ENCODE assay signal across 2 cellular contexts in genomic region chrX:57752866-57753265, GRCh38.
TF ChIP-seq lines count a peak whose summit lies in the region.

No MANE protein-coding gene starts in this region.

TF ChIP-seq in HCT116, 20 proteins besides CTCF, POLR2A, EP300 and RAD21:
- TF ChIP-seq CBX3 (IDR thresholded peaks at IDR 0.05; ENCODE audit: low read depth) = no peak
- TF ChIP-seq SRF (IDR thresholded peaks at IDR 0.05; ENCODE audit: low read depth) = no peak
- no peak for TF ChIP-seq ZBTB33 (IDR thresholded peaks at IDR 0.05; ENCODE audit: extremely low read depth, insufficient replicate concordance, low read length)
- no peak for TF ChIP-seq ATF3 (IDR thresholded peaks at IDR 0.05)
- TF ChIP-seq REST (IDR thresholded peaks at IDR 0.05; ENCODE audit: low read depth) = no peak
- no peak for TF ChIP-seq ELF1 (IDR thresholded peaks at IDR 0.05; ENCODE audit: borderline replicate concordance, low read depth)
- no peak for TF ChIP-seq FOSL1 (IDR thresholded peaks at IDR 0.05; ENCODE audit: low read depth)
- no peak for TF ChIP-seq MAX (IDR thresholded peaks at IDR 0.05)
- TF ChIP-seq SIN3A (IDR thresholded peaks at IDR 0.05; ENCODE audit: low read depth) = no peak
- TF ChIP-seq EGR1 (IDR thresholded peaks at IDR 0.05; ENCODE audit: low read depth) = no peak
- no peak for TF ChIP-seq ZFX (IDR thresholded peaks at IDR 0.05)
- TF ChIP-seq CEBPB (IDR thresholded peaks at IDR 0.05; ENCODE audit: low read depth) = no peak
- no peak for TF ChIP-seq ZNF274 (IDR thresholded peaks at IDR 0.05; ENCODE audit: low read depth, low read length)
- no peak for TF ChIP-seq SP1 (IDR thresholded peaks at IDR 0.05; ENCODE audit: low read depth)
- no peak for TF ChIP-seq YY1 (IDR thresholded peaks at IDR 0.05; ENCODE audit: extremely low read depth, insufficient replicate concordance, low read depth, low read length)
- TF ChIP-seq EZH2 (IDR thresholded peaks at IDR 0.05) = no peak
- no peak for TF ChIP-seq POLR2AphosphoS5 (IDR thresholded peaks at IDR 0.05; ENCODE audit: low read depth, low read length)
- TF ChIP-seq JUND (IDR thresholded peaks at IDR 0.05) = no peak
- no peak for TF ChIP-seq EZH2phosphoT487 (IDR thresholded peaks at IDR 0.05; ENCODE audit: borderline replicate concordance)
- no peak for TF ChIP-seq TCF7L2 (IDR thresholded peaks at IDR 0.05; ENCODE audit: borderline replicate concordance, extremely low read depth, insufficient read depth, insufficient read length)

TF ChIP-seq in HepG2, 621 proteins besides CTCF, POLR2A, EP300 and RAD21:
- TF ChIP-seq MLLT10 (CRISPR knock-in tag; IDR thresholded peaks at IDR 0.05) (no peak), RBM22 (optimal IDR thresholded peaks at IDR 0.05; ENCODE audit: low read length) (no peak), ZNF616 (CRISPR knock-in tag; IDR thresholded peaks at IDR 0.05; ENCODE audit: low read depth) (no peak), GABPA (IDR thresholded peaks at IDR 0.05; ENCODE audit: low read depth, low read length) (no peak), GABPA (CRISPR knock-in tag; IDR thresholded peaks at IDR 0.05; ENCODE audit: low read depth) (no peak), ZBTB25 (CRISPR knock-in tag; IDR thresholded peaks at IDR 0.05) (no peak)
